In genomic region chr12:46657416-46658411, GRCh38 we compare ENCODE assay signal across 1 cellular context.
TF ChIP-seq lines count a peak whose summit lies in the region.

No MANE protein-coding gene starts in this region.

TF ChIP-seq in K562, 482 proteins besides CTCF, POLR2A, EP300 and RAD21 (continued from another document):
- TF ChIP-seq E2F8 (IDR thresholded peaks at IDR 0.05; ENCODE audit: low read depth, partially characterized antibody) (no peak), FOXJ2 (tag; IDR thresholded peaks at IDR 0.05) (no peak)
TF ChIP-seq in K562: peak in this region for 15.
